9 cellular contexts compared by ENCODE assay signal in genomic region chr7:153472516-153472915, GRCh38.
"Had no signal": no experiment of that assay in that cellular context is flagged by ENCODE, and none has a peak within 500 bp of the region (broad histone marks: within the 10 kb centered on the region; RNA-seq: fewer than 3 reads in every experiment).

No MANE protein-coding gene starts in this region.

- H3K27ac Mint-ChIP-seq: HFFc6, IgD-negative memory B cell had no signal

- H3K4me3 Mint-ChIP-seq: HFFc6, IgD-negative memory B cell had no signal

- H3K36me3 ChIP-seq: HAP-1 had no signal

- DNase-seq: GM23248, GOT3, H7, HFFc6 had no signal

- H3K4me1 ChIP-seq: HAP-1 had no signal

- H3K27ac ChIP-seq: GM23248, HL-60 had no signal

- H3K4me3 ChIP-seq: GM23248, HAP-1 had no signal

- H3K27me3 Mint-ChIP-seq: IgD-negative memory B cell had no signal

- FAIRE-seq: HepG2 had no signal

- ATAC-seq: HCT116, HepG2 had no signal
